In genomic region chr5:110441035-110441434, GRCh38 we compare ENCODE assay signal across 8 cellular contexts.
DNase-seq lines count a peak whose midpoint lies in the region; ATAC-seq and TF ChIP-seq lines count a peak whose summit lies in the region.

No MANE protein-coding gene starts in this region.

- H3K36me3 ChIP-seq in uterus: no peaks in the 10 kb centered on the region

- no peak overlapping the region for H3K4me3 ChIP-seq in uterus

- no peaks in the 10 kb centered on the region for H3K4me1 ChIP-seq in foreskin keratinocyte
- H3K4me1 ChIP-seq in uterus: no peaks in the 10 kb centered on the region

- H3K9me3 ChIP-seq in uterus: no peaks in the 10 kb centered on the region

- DNase-seq in SKM-1 treated with dmso at 0.1 percent for 144 hours (lab: John Stamatoyannopoulos, UW; ENCODE audit: unreplicated experiment) (peak; percentile 7), SKM-1 (lab: John Stamatoyannopoulos, UW; ENCODE audit: unreplicated experiment) (no peak), OCI-M1 (lab: John Stamatoyannopoulos, UW) (peak; percentile 68), foreskin keratinocyte (peak; percentile 2 to 43), uterus (no peak), posterior vena cava (ENCODE audit: low spot score) (no peak), GM19240 (ENCODE audit: insufficient read length, low spot score) (no peak)

- intact Hi-C loops in uterus (cut with DNase I; ENCODE audit: low total_unique reads): no loop called here
- intact Hi-C loops in posterior vena cava (cut with DNase I): no loop called here

- H3K27ac ChIP-seq in foreskin keratinocyte (no peak overlapping the region), uterus (no peak overlapping the region)

- TF ChIP-seq CTCF in foreskin keratinocyte (conservative IDR thresholded peaks at IDR 0.05) (peak; percentile 69), uterus (IDR thresholded peaks at IDR 0.05) (no peak)

- ATAC-seq in HG02870 (IDR thresholded peaks at IDR 0.05; ENCODE audit: unreplicated experiment) (peak; percentile 88), foreskin keratinocyte (peak; percentile 68)

- no peak for TF ChIP-seq POLR2A in uterus (IDR thresholded peaks at IDR 0.05)

- H3K27me3 ChIP-seq in foreskin keratinocyte (peaks cover 16% of the 10 kb centered on the region), uterus (no peaks in the 10 kb centered on the region)

Comparison
In these comparisons a context has a peak if more than half of its experiments do, and no peak if none do; other contexts are left out.
1. DNase-seq: peak in SKM-1 treated with dmso at 0.1 percent for 144 hours (single experiment), OCI-M1 (single experiment) and foreskin keratinocyte (2 of 2); none in SKM-1 (single experiment), uterus (0 of 2), posterior vena cava (single experiment) and GM19240 (single experiment).